ENCODE assay signal across 15 cellular contexts in the genomic region with DNA sequence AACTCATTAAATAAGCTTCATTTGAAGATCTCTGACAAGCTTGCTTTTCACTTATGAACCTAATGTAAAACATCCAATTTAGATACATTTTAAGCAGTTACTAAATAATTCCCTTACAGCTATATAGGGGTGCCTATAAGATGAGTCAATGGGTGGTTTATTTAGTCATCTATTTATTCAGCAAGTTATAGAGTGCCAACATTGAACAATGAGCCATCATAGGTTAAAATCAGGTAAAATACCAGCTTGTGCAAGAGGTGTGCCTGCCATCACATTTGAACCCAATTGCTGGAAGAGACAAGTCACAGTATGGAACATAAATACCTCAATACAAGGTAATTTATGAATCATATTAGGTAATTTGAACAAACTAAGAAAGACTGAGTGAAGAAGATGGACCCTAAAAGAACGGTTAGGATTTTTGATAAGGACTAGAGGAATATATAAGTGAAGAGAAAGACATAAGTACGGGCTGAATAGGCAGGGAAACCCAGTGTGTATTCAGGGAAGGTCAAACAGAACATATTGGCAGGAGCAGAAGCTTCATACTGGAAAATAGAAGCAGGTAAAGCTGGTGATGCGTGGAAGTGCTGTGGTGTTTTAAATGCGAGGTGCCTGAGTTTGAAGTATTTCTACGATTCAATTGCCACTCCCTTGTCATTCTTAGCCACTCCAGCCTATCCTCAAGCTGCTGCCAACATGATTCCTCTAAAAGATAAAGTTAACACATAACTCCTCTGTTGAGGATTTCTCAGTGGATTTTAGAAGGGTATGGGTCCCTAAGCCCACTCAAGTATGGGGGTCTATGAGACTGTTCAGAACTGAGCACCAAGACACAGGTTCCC. TPM values are rescaled to one million over a fixed set of nuclear protein-coding genes. Genes with fewer than 3 reads are reported as not detected.
DNase-seq lines count a peak whose midpoint lies in the region; ATAC-seq and TF ChIP-seq lines count a peak whose summit lies in the region.
"Had no signal": no experiment of that assay in that cellular context is flagged by ENCODE, and none has a peak within 500 bp of the region (broad histone marks: within the 10 kb centered on the region; RNA-seq: fewer than 3 reads in every experiment).

No MANE protein-coding gene starts in this region.

- no peaks in the 10 kb centered on the region for H3K27me3 Mint-ChIP-seq in HFFc6 (ENCODE audit: insufficient read depth)

- H3K4me1 ChIP-seq in body of pancreas (peaks cover 33% of the 10 kb centered on the region), lower lobe of right lung (peaks cover 50% of the 10 kb centered on the region)

- peak; percentile 34 for DNase-seq in EL
- no peak for DNase-seq in HFFc6
- DNase-seq in body of pancreas = no peak
- DNase-seq in lower lobe of right lung = no peak
- DNase-seq in activated gamma-delta T cell (lab: John Stamatoyannopoulos, UW) = no peak
- DNase-seq: activated CD4-positive, alpha-beta T cell treated with anti-CD3 and anti-CD28 coated beads, Interleukin-2, amount 50 U/mL, for 1 hour; anterior cingulate cortex; KBM-7; left ventricle myocardium inferior; NCI-H1092; NCI-H524 had no signal

- H3K9me3 Mint-ChIP-seq in HFFc6 = no peaks in the 10 kb centered on the region

- peak overlapping the region; percentile 57 for H3K27ac Mint-ChIP-seq in HFFc6

- peak overlapping the region in 3 of 4 donors; percentile 17 to 69 (median 56) for H3K27ac ChIP-seq in body of pancreas
- H3K27ac ChIP-seq in lower lobe of right lung = peak overlapping the region; percentile 3
- H3K27ac ChIP-seq: BLaER1 treated with 17β-estradiol and CSF1 and Interleukin-3, amounts not matched to agents 10 nM and 100 nM; left ventricle myocardium inferior had no signal

- peak overlapping the region; percentile 6; the same call in 1 of the 2 replicates for H3K4me3 Mint-ChIP-seq in HFFc6

- TF ChIP-seq CTCF in HFFc6 (IDR thresholded peaks at IDR 0.05) (no peak), body of pancreas (IDR thresholded peaks at IDR 0.05) (no peak), lower lobe of right lung (IDR thresholded peaks at IDR 0.05) (no peak)

- WGBS in body of pancreas, 2 donors = 78 to 83% methylated on average over 5 of the region's 5 CpGs

- H3K36me3 ChIP-seq in body of pancreas (replicated peaks in 1 of 2; ENCODE audit: insufficient read depth in 1 of 2, low read depth in 2 of 2) (no peaks in the 10 kb centered on the region), lower lobe of right lung (no peaks in the 10 kb centered on the region)
- H3K36me3 ChIP-seq: BLaER1 treated with 17β-estradiol and CSF1 and Interleukin-3, amounts not matched to agents 10 nM and 100 nM; left ventricle myocardium inferior had no signal

- H3K4me1 Mint-ChIP-seq in HFFc6 (ENCODE audit: low read depth) = peaks cover 100% of the 10 kb centered on the region

- ATAC-seq in body of pancreas (no peak), lower lobe of right lung (no peak), HG03097 (IDR thresholded peaks at IDR 0.05; ENCODE audit: low FRiP score, unreplicated experiment) (no peak), GM21381 (IDR thresholded peaks at IDR 0.05; ENCODE audit: unreplicated experiment) (no peak)

- intact Hi-C loops in body of pancreas (cut with DNase I) (loop anchor here (5.0 to 10.0 kb wide), 2 partner anchors 55 to 333 kb away; no protein-coding TSS in a partner anchor), lower lobe of right lung (cut with DNase I) (no loop called here)

- no peaks in the 10 kb centered on the region for H3K27me3 ChIP-seq in body of pancreas
- H3K27me3 ChIP-seq in lower lobe of right lung (ENCODE audit: low read depth) = no peaks in the 10 kb centered on the region
- H3K27me3 ChIP-seq: BLaER1 treated with 17β-estradiol and CSF1 and Interleukin-3, amounts not matched to agents 10 nM and 100 nM had no signal

- no peak overlapping the region for H3K4me3 ChIP-seq in body of pancreas
- H3K4me3 ChIP-seq in lower lobe of right lung = no peak overlapping the region
- H3K4me3 ChIP-seq: BLaER1 treated with 17β-estradiol and CSF1 and Interleukin-3, amounts not matched to agents 10 nM and 100 nM; left ventricle myocardium inferior had no signal

- TF ChIP-seq POLR2A in body of pancreas (IDR thresholded peaks at IDR 0.05) = no peak

- H3K9me3 ChIP-seq in body of pancreas = no peaks in the 10 kb centered on the region
- no peaks in the 10 kb centered on the region for H3K9me3 ChIP-seq in lower lobe of right lung
- H3K9me3 ChIP-seq: BLaER1 treated with 17β-estradiol and CSF1 and Interleukin-3, amounts not matched to agents 10 nM and 100 nM; left ventricle myocardium inferior had no signal

- no peaks in the 10 kb centered on the region for H3K36me3 Mint-ChIP-seq in HFFc6 (ENCODE audit: low read depth)

RNA-seq across cellular contexts. Expression of a gene that starts 18.9 kb away (rescaled TPM):
- 1 to 10 TPM in 1 of 6 experiments, under 1 TPM in 5; 0.31 to 1.1 (median 0.47) TPM for total RNA-seq in HFFc6 (2021; fragmentation: NEBNext Ultra II Directional; extraction: Animal tissue kit (Norgen Biotek cat#: 25700))
- total RNA-seq in body of pancreas (1 to 10 TPM in 1 of 2 donors, under 1 TPM in 1; 0.52 to 2.6 TPM), lower lobe of right lung (5.8 TPM)
- total RNA-seq: SK-MEL-5 had no signal
